In genomic region chr3:170357920-170358854, GRCh38 we compare ENCODE assay signal across 1 cellular context.
TF ChIP-seq lines count a peak whose summit lies in the region.

No MANE protein-coding gene starts in this region.

TF ChIP-seq in K562, 482 proteins besides CTCF, POLR2A, EP300 and RAD21 (continued from another document and continues in another):
- TF ChIP-seq AFF4 (CRISPR knock-in tag; IDR thresholded peaks at IDR 0.05) = peak; percentile 96
- peak; percentile 64; the same call in 1 of the 2 replicates for TF ChIP-seq RNF2 (IDR thresholded peaks at IDR 0.05)
- TF ChIP-seq SMAD4 (CRISPR knock-in tag; conservative IDR thresholded peaks at IDR 0.05) = peak; percentile 10
- TF ChIP-seq RERE (CRISPR knock-in tag; IDR thresholded peaks at IDR 0.05; ENCODE audit: borderline replicate concordance) = 0 out of 2 replicates have a peak, but pooled peaks have one; percentile 35
- peak; percentile 22; the same call in 1 of the 2 replicates for TF ChIP-seq MTA2 (IDR thresholded peaks at IDR 0.05; ENCODE audit: low read depth)
- TF ChIP-seq E2F4 (CRISPR knock-in tag; IDR thresholded peaks at IDR 0.05; ENCODE audit: low read depth) = no peak
- peak; percentile 28 for TF ChIP-seq CCNT2 (IDR thresholded peaks at IDR 0.05; ENCODE audit: borderline replicate concordance, extremely low read depth, insufficient read length, low read depth, low read length)
- 0 out of 2 replicates have a peak, but pooled peaks have one; percentile 43 for TF ChIP-seq THRB (CRISPR knock-in tag; conservative IDR thresholded peaks at IDR 0.05)
- TF ChIP-seq ZBTB7A (IDR thresholded peaks at IDR 0.05; ENCODE audit: borderline replicate concordance, control insufficient read depth, low read depth, low read length) = peak; percentile 76; the same call in 1 of the 2 replicates
- TF ChIP-seq NFXL1 (CRISPR knock-in tag; IDR thresholded peaks at IDR 0.05) = no peak
- peak in 2 of 3 experiments; percentile 32 to 39 for TF ChIP-seq YY1 (IDR thresholded peaks at IDR 0.05; ENCODE audit: borderline replicate concordance in 1 of 3, control insufficient read depth in 1 of 3, extremely low read depth in 1 of 3, insufficient read depth in 3 of 3, insufficient read length in 1 of 3, insufficient replicate concordance in 2 of 3, low read depth in 1 of 3, low read length in 2 of 3)
- no peak for TF ChIP-seq CTCFL (IDR thresholded peaks at IDR 0.05; ENCODE audit: borderline replicate concordance, insufficient read depth, low read depth, low read length, poor library complexity, severe bottlenecking)
- peak; percentile 58 to 68 for TF ChIP-seq NRF1 (conservative IDR thresholded peaks at IDR 0.05 in 1 of 2, IDR thresholded peaks at IDR 0.05 in 1 of 2)
- TF ChIP-seq ZC3H11A (IDR thresholded peaks at IDR 0.05; ENCODE audit: low read depth, low read length) = no peak
- TF ChIP-seq ZNF639 (CRISPR knock-in tag; conservative IDR thresholded peaks at IDR 0.05 in 1 of 2, IDR thresholded peaks at IDR 0.05 in 1 of 2) = no peak
- 0 out of 2 replicates have a peak, but pooled peaks have one; percentile 21 for TF ChIP-seq LCOR (CRISPR knock-in tag; IDR thresholded peaks at IDR 0.05)
- peak; percentile 99 for TF ChIP-seq VEZF1 (CRISPR knock-in tag; IDR thresholded peaks at IDR 0.05)
- 0 out of 2 replicates have a peak, but pooled peaks have one; percentile 35 for TF ChIP-seq OTX1 (CRISPR knock-in tag; IDR thresholded peaks at IDR 0.05)
- peak; percentile 67 for TF ChIP-seq CC2D1A (IDR thresholded peaks at IDR 0.05)
- 0 out of 2 replicates have a peak, but pooled peaks have one; percentile 17 for TF ChIP-seq KLF16 (IDR thresholded peaks at IDR 0.05)
- peak; percentile 89 for TF ChIP-seq HINFP (tag; conservative IDR thresholded peaks at IDR 0.05; ENCODE audit: low read depth)
- peak; percentile 52; the same call in 1 of the 2 replicates for TF ChIP-seq TARDBP (IDR thresholded peaks at IDR 0.05)
- peak; percentile 45 for TF ChIP-seq CREM (IDR thresholded peaks at IDR 0.05; ENCODE audit: low read depth)
- TF ChIP-seq SMARCE1 (IDR thresholded peaks at IDR 0.05) = peak; percentile 59; the same call in 1 of the 2 replicates
- peak; percentile 81; the same call in 1 of the 2 replicates for TF ChIP-seq BRD4 (IDR thresholded peaks at IDR 0.05)
- peak; percentile 38 for TF ChIP-seq POLR2B (IDR thresholded peaks at IDR 0.05; ENCODE audit: low read depth, partially characterized antibody)
- TF ChIP-seq POLR2G (IDR thresholded peaks at IDR 0.05; ENCODE audit: low read depth, low read length) = peak; percentile 49
- TF ChIP-seq NR4A1 (CRISPR knock-in tag; IDR thresholded peaks at IDR 0.05) = 0 out of 2 replicates have a peak, but pooled peaks have one; percentile 10
- no peak for TF ChIP-seq NR4A1 (tag; IDR thresholded peaks at IDR 0.05)
- 0 out of 2 replicates have a peak, but pooled peaks have one; percentile 8 for TF ChIP-seq ZNF384 (IDR thresholded peaks at IDR 0.05; ENCODE audit: low read depth, low read length)
- peak; percentile 49 for TF ChIP-seq PRDM10 (IDR thresholded peaks at IDR 0.05; ENCODE audit: partially characterized antibody)
- no peak for TF ChIP-seq NEUROD1 (IDR thresholded peaks at IDR 0.05; ENCODE audit: borderline replicate concordance, low read depth, low read length, partially characterized antibody)
- peak; percentile 19; the same call in 1 of the 2 replicates for TF ChIP-seq ETV1 (tag; conservative IDR thresholded peaks at IDR 0.05; ENCODE audit: low read depth)
